ENCODE assay signal across 1 cellular context in genomic region chr17:50347894-50348291, GRCh38.
TF ChIP-seq lines count a peak whose summit lies in the region.

No MANE protein-coding gene starts in this region.

TF ChIP-seq in IMR-90, 13 proteins besides CTCF, POLR2A, EP300 and RAD21:
- TF ChIP-seq SMC3 (IDR thresholded peaks at IDR 0.05; ENCODE audit: low read depth, low read length) = no peak
- no peak for TF ChIP-seq BHLHE40 (IDR thresholded peaks at IDR 0.05; ENCODE audit: low read depth, low read length)
- no peak for TF ChIP-seq USF2 (IDR thresholded peaks at IDR 0.05; ENCODE audit: low read depth, low read length)
- no peak for TF ChIP-seq RCOR1 (IDR thresholded peaks at IDR 0.05; ENCODE audit: insufficient replicate concordance, low read length)
- no peak for TF ChIP-seq FOS (IDR thresholded peaks at IDR 0.05; ENCODE audit: low read depth, low read length)
- TF ChIP-seq CEBPB (IDR thresholded peaks at IDR 0.05; ENCODE audit: low read depth, low read length) = no peak
- TF ChIP-seq ELK1 (IDR thresholded peaks at IDR 0.05; ENCODE audit: borderline replicate concordance, low read depth, low read length) = no peak
- TF ChIP-seq MAZ (IDR thresholded peaks at IDR 0.05; ENCODE audit: borderline replicate concordance, low read depth, low read length) = no peak
- TF ChIP-seq NFE2L2 (IDR thresholded peaks at IDR 0.05; ENCODE audit: low read depth, low read length) = no peak
- no peak for TF ChIP-seq CHD1 (IDR thresholded peaks at IDR 0.05; ENCODE audit: low read depth, low read length)
- no peak for TF ChIP-seq RFX5 (IDR thresholded peaks at IDR 0.05; ENCODE audit: low read depth, low read length)
- TF ChIP-seq MXI1 (IDR thresholded peaks at IDR 0.05; ENCODE audit: borderline replicate concordance, low read depth, low read length) = no peak
- no peak for TF ChIP-seq MAFK (IDR thresholded peaks at IDR 0.05; ENCODE audit: low read depth, low read length)
